ENCODE assay signal across 1 cellular context in the genomic region with DNA sequence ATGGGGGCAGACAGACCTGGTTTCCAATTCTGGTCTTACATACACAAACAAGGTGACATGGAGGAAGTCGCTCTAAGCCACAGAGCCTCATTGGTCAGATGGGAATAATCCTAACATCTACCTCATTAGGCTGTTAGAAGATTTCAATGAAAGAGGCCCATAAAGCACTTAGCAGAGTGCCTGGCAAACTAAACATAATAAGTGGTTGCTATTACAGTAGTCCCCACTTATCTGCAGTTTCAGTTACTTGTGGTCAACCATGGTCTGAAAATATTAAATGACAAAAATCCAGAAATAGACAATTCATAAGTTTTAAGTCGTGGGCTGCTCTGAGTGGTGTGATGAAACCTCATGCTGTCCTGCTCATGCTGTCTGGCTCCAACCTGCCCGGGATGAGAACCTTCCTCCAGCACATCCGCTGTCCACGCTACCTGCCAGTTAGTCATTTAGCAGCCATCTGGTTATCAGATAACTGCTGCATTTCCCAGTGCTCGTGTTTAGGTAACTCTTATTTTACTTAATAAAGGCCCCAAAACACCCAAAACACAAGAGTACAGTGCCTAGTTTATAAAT.
TF ChIP-seq lines count a peak whose summit lies in the region.

No MANE protein-coding gene starts in this region.

TF ChIP-seq in GM23338, 12 proteins besides CTCF, POLR2A, EP300 and RAD21 (continued from another document):
- no peak for TF ChIP-seq REST (IDR thresholded peaks at IDR 0.05; ENCODE audit: unreplicated experiment)
- no peak for TF ChIP-seq POLR2AphosphoS5 (IDR thresholded peaks at IDR 0.05; ENCODE audit: low read depth)
- no peak for TF ChIP-seq ZNF331 (CRISPR knock-in tag; IDR thresholded peaks at IDR 0.05; ENCODE audit: low read depth)
- no peak for TF ChIP-seq JUNB (IDR thresholded peaks at IDR 0.05; ENCODE audit: unreplicated experiment)
